12 cellular contexts compared by ENCODE assay signal in the genomic region with DNA sequence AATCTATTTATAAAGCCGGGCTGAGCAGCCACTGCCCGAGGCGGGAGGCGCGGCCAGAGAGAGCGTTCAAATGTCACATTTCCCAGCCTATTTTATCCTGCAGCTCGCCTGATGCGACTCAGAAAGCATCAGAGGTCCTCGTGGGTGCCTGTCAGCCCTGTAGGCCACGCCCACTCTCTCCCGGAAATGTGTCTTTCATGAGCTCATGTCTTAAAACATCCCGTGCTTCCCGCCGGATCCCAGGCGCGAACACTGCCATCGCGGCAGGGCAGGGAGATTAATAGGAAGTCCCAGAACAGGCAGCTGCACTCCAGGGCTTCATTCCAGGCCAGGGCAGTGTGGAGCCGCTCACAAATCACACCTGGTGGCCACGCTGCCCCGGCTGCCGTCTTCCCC.
DNase-seq lines count a peak whose midpoint lies in the region; ATAC-seq and TF ChIP-seq lines count a peak whose summit lies in the region.
"Had no signal": no experiment of that assay in that cellular context is flagged by ENCODE, and none has a peak within 500 bp of the region (broad histone marks: within the 10 kb centered on the region; RNA-seq: fewer than 3 reads in every experiment).

No MANE protein-coding gene starts in this region.

- H2AFZ ChIP-seq in fibroblast of lung (ENCODE audit: low read length) = peak overlapping the region; percentile 20

- H3K4me2 ChIP-seq in fibroblast of lung (ENCODE audit: extremely low read depth, insufficient read depth, low read length) = no peak overlapping the region

- no peaks in the 10 kb centered on the region for H3K36me3 Mint-ChIP-seq in activated naive CD4-positive, alpha-beta T cell treated with anti-CD3 and anti-CD28 coated beads, Interleukin-2, amount 50 U/mL, for 24 hours
- H3K36me3 Mint-ChIP-seq in activated naive CD4-positive, alpha-beta T cell treated with anti-CD3 and anti-CD28 coated beads, Interleukin-2, amount 10 ng/mL, durations not matched to agents 7 days and 5 days = no peaks in the 10 kb centered on the region
- H3K36me3 Mint-ChIP-seq in activated CD4-positive, alpha-beta T cell treated with anti-CD3 and anti-CD28 coated beads for 36 hours (ENCODE audit: low read depth) = no peaks in the 10 kb centered on the region
- H3K36me3 Mint-ChIP-seq: natural killer cell treated with Interleukin-12 subunit alpha and Interleukin-12 subunit beta and Interleukin-15 and Interleukin-18, amount 100 ng/mL, for 72 hours had no signal

- H3K4me1 ChIP-seq in fibroblast of lung (ENCODE audit: control insufficient read depth, extremely low read depth, insufficient read depth, low read length) = no peaks in the 10 kb centered on the region
- H3K4me1 ChIP-seq in mucosa of stomach (ENCODE audit: control insufficient read depth, insufficient read depth, low read length) = peaks cover 55% of the 10 kb centered on the region
- no peaks in the 10 kb centered on the region for H3K4me1 ChIP-seq in aorta (ENCODE audit: control insufficient read depth in 1 of 2, insufficient read depth in 2 of 2, low read length in 2 of 2)

- H3K27ac ChIP-seq in fibroblast of lung (ENCODE audit: insufficient read depth, low read length) (no peak overlapping the region), aorta (ENCODE audit: low read depth in 1 of 2, low read length in 2 of 2) (peak overlapping the region; percentile 85 to 89)
- H3K27ac ChIP-seq: epithelial cell of prostate, SK-N-MC had no signal

- H3K9me3 ChIP-seq in fibroblast of lung (ENCODE audit: control insufficient read depth, insufficient read depth, low read depth, low read length) (peaks cover 2% of the 10 kb centered on the region), mucosa of stomach (ENCODE audit: control insufficient read depth, low read length) (no peaks in the 10 kb centered on the region), aorta (ENCODE audit: control insufficient read depth, low read length) (no peaks in the 10 kb centered on the region)

- peaks cover 12% of the 10 kb centered on the region for H3K27me3 Mint-ChIP-seq in activated naive CD4-positive, alpha-beta T cell treated with anti-CD3 and anti-CD28 coated beads, Interleukin-2, amount 50 U/mL, for 24 hours
- H3K27me3 Mint-ChIP-seq in activated naive CD4-positive, alpha-beta T cell treated with anti-CD3 and anti-CD28 coated beads, Interleukin-2, amount 10 ng/mL, durations not matched to agents 7 days and 5 days = peaks cover 48% of the 10 kb centered on the region
- H3K27me3 Mint-ChIP-seq in activated CD4-positive, alpha-beta T cell treated with anti-CD3 and anti-CD28 coated beads for 36 hours = peaks cover 6% of the 10 kb centered on the region

- ATAC-seq in aorta (ENCODE audit: low FRiP score) (peak; percentile 83), HG03159 (IDR thresholded peaks at IDR 0.05; ENCODE audit: unreplicated experiment) (no peak)
- ATAC-seq in activated CD4-positive, alpha-beta T cell treated with anti-CD3 and anti-CD28 coated beads for 36 hours = no peak
- ATAC-seq: natural killer cell treated with Interleukin-12 subunit alpha and Interleukin-12 subunit beta and Interleukin-15 and Interleukin-18, amount 100 ng/mL, for 72 hours had no signal

- 2 to 5% methylated on average over 20 to 22 of the region's 22 CpGs for WGBS in aorta, 2 donors

- intact Hi-C loops in aorta (cut with DNase I) = loop anchor here (2.0 to 5.0 kb wide), 6 partner anchors 54 to 166 kb away; no protein-coding TSS in a partner anchor
- intact Hi-C loops in activated CD4-positive, alpha-beta T cell treated with anti-CD3 and anti-CD28 coated beads for 36 hours (cut with DNase I, micrococcal nuclease) = no loop called here

- CTCF ChIA-PET in activated naive CD4-positive, alpha-beta T cell treated with anti-CD3 and anti-CD28 coated beads, Interleukin-2, amount 10 ng/mL, durations not matched to agents 7 days and 5 days (lab: Charles Lee) = no interaction called here
- CTCF ChIA-PET in activated CD4-positive, alpha-beta T cell treated with anti-CD3 and anti-CD28 coated beads for 36 hours (lab: Charles Lee) = no interaction called here

- no peak overlapping the region for H3K4me3 ChIP-seq in fibroblast of lung (replicated peaks in 1 of 4; ENCODE audit: control extremely low read depth in 1 of 4, insufficient read depth in 1 of 4, low read depth in 3 of 4, low read length in 4 of 4)
- no peak overlapping the region for H3K4me3 ChIP-seq in mucosa of stomach (ENCODE audit: low read length)
- no peak overlapping the region for H3K4me3 ChIP-seq in aorta (ENCODE audit: low read length in 2 of 2)
- H3K4me3 ChIP-seq: SK-N-MC had no signal

- H3K9ac ChIP-seq in fibroblast of lung (ENCODE audit: insufficient read depth, low read length) (peak overlapping the region; percentile 2), mucosa of stomach (ENCODE audit: low read length) (peak overlapping the region; percentile 12)

- H4K20me1 ChIP-seq in fibroblast of lung (ENCODE audit: control insufficient read depth, extremely low read depth, insufficient read depth, low read length) = no peaks in the 10 kb centered on the region

- H3K27ac Mint-ChIP-seq in activated naive CD4-positive, alpha-beta T cell treated with anti-CD3 and anti-CD28 coated beads, Interleukin-2, amount 50 U/mL, for 24 hours = peak overlapping the region; percentile 17
- no peak overlapping the region for H3K27ac Mint-ChIP-seq in activated naive CD4-positive, alpha-beta T cell treated with anti-CD3 and anti-CD28 coated beads, Interleukin-2, amount 10 ng/mL, durations not matched to agents 7 days and 5 days
- no peak overlapping the region for H3K27ac Mint-ChIP-seq in activated CD4-positive, alpha-beta T cell treated with anti-CD3 and anti-CD28 coated beads for 36 hours
- H3K27ac Mint-ChIP-seq: natural killer cell treated with Interleukin-12 subunit alpha and Interleukin-12 subunit beta and Interleukin-15 and Interleukin-18, amount 100 ng/mL, for 72 hours had no signal

- no peaks in the 10 kb centered on the region for H3K4me1 Mint-ChIP-seq in activated naive CD4-positive, alpha-beta T cell treated with anti-CD3 and anti-CD28 coated beads, Interleukin-2, amount 50 U/mL, for 24 hours
- H3K4me1 Mint-ChIP-seq in activated naive CD4-positive, alpha-beta T cell treated with anti-CD3 and anti-CD28 coated beads, Interleukin-2, amount 10 ng/mL, durations not matched to agents 7 days and 5 days = no peaks in the 10 kb centered on the region
- H3K4me1 Mint-ChIP-seq in activated CD4-positive, alpha-beta T cell treated with anti-CD3 and anti-CD28 coated beads for 36 hours = no peaks in the 10 kb centered on the region

- POLR2A ChIA-PET in activated CD4-positive, alpha-beta T cell treated with anti-CD3 and anti-CD28 coated beads for 36 hours (lab: Charles Lee) = no interaction called here

- no peak for DNase-seq in activated naive CD4-positive, alpha-beta T cell treated with anti-CD3 and anti-CD28 coated beads, Interleukin-2, amount 10 ng/mL, durations not matched to agents 7 days and 5 days
- peak; percentile 11 to 84 for DNase-seq in fibroblast of lung (ENCODE audit: low read depth in 2 of 2)
- DNase-seq in aorta = peak; percentile 95
- DNase-seq in occipital lobe (lab: John Stamatoyannopoulos, UW) = no peak
- DNase-seq in activated CD4-positive, alpha-beta T cell treated with anti-CD3 and anti-CD28 coated beads for 36 hours = no peak
- DNase-seq: activated T-cell treated with anti-CD3 and anti-CD28 coated beads for 4 hours had no signal

- no peak for TF ChIP-seq CTCF in fibroblast of lung (conservative IDR thresholded peaks at IDR 0.05 in 1 of 2, IDR thresholded peaks at IDR 0.05 in 1 of 2; ENCODE audit: low read depth in 1 of 2, low read length in 2 of 2)

- H3K36me3 ChIP-seq in fibroblast of lung (ENCODE audit: control insufficient read depth, insufficient read depth, low read length) (no peaks in the 10 kb centered on the region), mucosa of stomach (ENCODE audit: control insufficient read depth, insufficient read depth, low read length) (no peaks in the 10 kb centered on the region), aorta (ENCODE audit: control insufficient read depth in 1 of 2, insufficient read depth in 2 of 2, low read length in 1 of 2) (no peaks in the 10 kb centered on the region)

- H3K27me3 ChIP-seq in fibroblast of lung (ENCODE audit: control insufficient read depth, insufficient read depth, low read length) = no peaks in the 10 kb centered on the region
- no peaks in the 10 kb centered on the region for H3K27me3 ChIP-seq in mucosa of stomach (ENCODE audit: control insufficient read depth, insufficient read depth, low read length)
- H3K27me3 ChIP-seq in aorta (ENCODE audit: control insufficient read depth in 1 of 2, insufficient read depth in 2 of 2, low read length in 1 of 2) = no peaks in the 10 kb centered on the region

- no peak overlapping the region for H3K4me3 Mint-ChIP-seq in activated naive CD4-positive, alpha-beta T cell treated with anti-CD3 and anti-CD28 coated beads, Interleukin-2, amount 50 U/mL, for 24 hours
- H3K4me3 Mint-ChIP-seq in activated naive CD4-positive, alpha-beta T cell treated with anti-CD3 and anti-CD28 coated beads, Interleukin-2, amount 10 ng/mL, durations not matched to agents 7 days and 5 days = no peak overlapping the region
- no peak overlapping the region for H3K4me3 Mint-ChIP-seq in activated CD4-positive, alpha-beta T cell treated with anti-CD3 and anti-CD28 coated beads for 36 hours
- H3K4me3 Mint-ChIP-seq: natural killer cell treated with Interleukin-12 subunit alpha and Interleukin-12 subunit beta and Interleukin-15 and Interleukin-18, amount 100 ng/mL, for 72 hours had no signal

- H3K9me3 Mint-ChIP-seq in activated naive CD4-positive, alpha-beta T cell treated with anti-CD3 and anti-CD28 coated beads, Interleukin-2, amount 50 U/mL, for 24 hours = no peaks in the 10 kb centered on the region
- H3K9me3 Mint-ChIP-seq in activated naive CD4-positive, alpha-beta T cell treated with anti-CD3 and anti-CD28 coated beads, Interleukin-2, amount 10 ng/mL, durations not matched to agents 7 days and 5 days = peaks cover 3% of the 10 kb centered on the region
- H3K9me3 Mint-ChIP-seq in activated CD4-positive, alpha-beta T cell treated with anti-CD3 and anti-CD28 coated beads for 36 hours (ENCODE audit: low read depth) = no peaks in the 10 kb centered on the region
- H3K9me3 Mint-ChIP-seq: natural killer cell treated with Interleukin-12 subunit alpha and Interleukin-12 subunit beta and Interleukin-15 and Interleukin-18, amount 100 ng/mL, for 72 hours had no signal

- H3K79me2 ChIP-seq in fibroblast of lung (ENCODE audit: control insufficient read depth, insufficient read depth, low read length) = no peaks in the 10 kb centered on the region

Comparison
In these comparisons a context has a peak if more than half of its experiments do, and no peak if none do; other contexts are left out.
1. DNase-seq: peak in fibroblast of lung (2 of 2) and aorta (2 of 2); none in activated naive CD4-positive, alpha-beta T cell treated with anti-CD3 and anti-CD28 coated beads, Interleukin-2, amount 10 ng/mL, durations not matched to agents 7 days and 5 days (single experiment), occipital lobe (single experiment) and activated CD4-positive, alpha-beta T cell treated with anti-CD3 and anti-CD28 coated beads for 36 hours (single experiment).
2. intact Hi-C loops: an anchor here in aorta (2.0 to 5.0 kb wide); none called in activated CD4-positive, alpha-beta T cell treated with anti-CD3 and anti-CD28 coated beads for 36 hours.